In genomic region chr2:217338306-217338916, GRCh38 we compare ENCODE assay signal across 14 cellular contexts.
DNase-seq lines count a peak whose midpoint lies in the region; TF ChIP-seq lines count a peak whose summit lies in the region.
"Had no signal": no experiment of that assay in that cellular context is flagged by ENCODE, and none has a peak within 500 bp of the region (broad histone marks: within the 10 kb centered on the region; RNA-seq: fewer than 3 reads in every experiment).

No MANE protein-coding gene starts in this region.

- no peaks in the 10 kb centered on the region for H3K36me3 Mint-ChIP-seq in CD4-positive, alpha-beta memory T cell

- no peaks in the 10 kb centered on the region for H3K9me3 Mint-ChIP-seq in CD4-positive, alpha-beta memory T cell

- POLR2A ChIA-PET in CD4-positive, alpha-beta memory T cell (lab: Charles Lee; ENCODE audit: partially characterized antibody), result no interaction called here
- POLR2A ChIA-PET in HEK293T (lab: Yijun Ruan, JAX), result no interaction called here

- no peak overlapping the region for H3K4me3 Mint-ChIP-seq in CD4-positive, alpha-beta memory T cell

- H3K4me1 ChIP-seq in left ventricle myocardium inferior (no peaks in the 10 kb centered on the region), right atrium auricular region (no peaks in the 10 kb centered on the region), adrenal gland (replicated peaks in 1 of 2) (peaks cover 0 to 10% of the 10 kb centered on the region in 2 donors)
- H3K4me1 ChIP-seq in CD4-positive, alpha-beta memory T cell (ENCODE audit: insufficient read depth, low read length), result no peaks in the 10 kb centered on the region
- H3K4me1 ChIP-seq: BE2C had no signal

- DNase-seq in left ventricle myocardium inferior (no peak), right atrium auricular region (ENCODE audit: low spot score) (no peak), adrenal gland (no peak), iris pigment epithelial cell (ENCODE audit: low read depth) (peak; percentile 87), ecto neural progenitor cell (ENCODE audit: low spot score) (no peak), occipital lobe (lab: John Stamatoyannopoulos, UW) (no peak), HEK293T (ENCODE audit: extremely low spot score) (no peak)
- no peak for DNase-seq in CD4-positive, alpha-beta memory T cell
- DNase-seq: anterior cingulate cortex, BE2C, NCI-H1092, T-helper 9 cell had no signal

- H3K27ac Mint-ChIP-seq in CD4-positive, alpha-beta memory T cell, result no peak overlapping the region

- no peaks in the 10 kb centered on the region for H3K4me1 Mint-ChIP-seq in CD4-positive, alpha-beta memory T cell

- H3K4me3 ChIP-seq in left ventricle myocardium inferior (no peak overlapping the region), right atrium auricular region (no peak overlapping the region), adrenal gland (no peak overlapping the region)
- H3K4me3 ChIP-seq in CD4-positive, alpha-beta memory T cell (ENCODE audit: low read length in 2 of 2), result no peak overlapping the region
- H3K4me3 ChIP-seq: lung had no signal

- TF ChIP-seq CTCF in left ventricle myocardium inferior (IDR thresholded peaks at IDR 0.05; ENCODE audit: borderline replicate concordance) (no peak), right atrium auricular region (IDR thresholded peaks at IDR 0.05) (no peak), adrenal gland (IDR thresholded peaks at IDR 0.05) (no peak)

- intact Hi-C loops in left ventricle myocardium inferior (cut with micrococcal nuclease) (no loop called here), adrenal gland (cut with DNase I) (no loop called here)
- intact Hi-C loops in CD4-positive, alpha-beta memory T cell (cut with micrococcal nuclease), result no loop called here

- H3K27me3 ChIP-seq in left ventricle myocardium inferior (ENCODE audit: low read depth) (no peaks in the 10 kb centered on the region), right atrium auricular region (no peaks in the 10 kb centered on the region), adrenal gland (no peaks in the 10 kb centered on the region)
- no peaks in the 10 kb centered on the region for H3K27me3 ChIP-seq in CD4-positive, alpha-beta memory T cell (ENCODE audit: insufficient read depth, low read length)
- H3K27me3 ChIP-seq: BE2C had no signal

- CTCF ChIA-PET in CD4-positive, alpha-beta memory T cell (lab: Charles Lee; ENCODE audit: partially characterized antibody), result no interaction called here
- CTCF ChIA-PET in HEK293T (lab: Yijun Ruan, JAX), result interaction anchor here (0.6 to 0.7 kb wide), 2 partner anchors 20 to 369 kb away, joined by 3 read pairs; no protein-coding TSS in a partner anchor

- TF ChIP-seq POLR2A in adrenal gland (IDR thresholded peaks at IDR 0.05), result no peak

- H3K27ac ChIP-seq in left ventricle myocardium inferior (replicated peaks) (peak overlapping the region; percentile 53), right atrium auricular region (no peak overlapping the region), adrenal gland (peak overlapping the region in 3 of 5 donors; percentile 23 to 47 (median 43))
- H3K27ac ChIP-seq in CD4-positive, alpha-beta memory T cell (ENCODE audit: low read depth, low read length), result no peak overlapping the region
- H3K27ac ChIP-seq: HL-60 had no signal

- whole genome bisulfite sequencing in adrenal gland, 4 donors, result 65 to 67% (median 66%) methylated on average over 4 of the region's 4 CpGs

- H3K27me3 Mint-ChIP-seq in CD4-positive, alpha-beta memory T cell, result peaks cover 0 to 2% of the 10 kb centered on the region in 2 donors

- H3K9me3 ChIP-seq in left ventricle myocardium inferior (replicated peaks) (no peaks in the 10 kb centered on the region), right atrium auricular region (no peaks in the 10 kb centered on the region), adrenal gland (replicated peaks in 1 of 3) (no peaks in the 10 kb centered on the region)
- no peaks in the 10 kb centered on the region for H3K9me3 ChIP-seq in CD4-positive, alpha-beta memory T cell (ENCODE audit: control insufficient read depth in 1 of 2, low read length in 2 of 2)
- H3K9me3 ChIP-seq: BE2C had no signal

- H3K36me3 ChIP-seq in left ventricle myocardium inferior (no peaks in the 10 kb centered on the region), right atrium auricular region (no peaks in the 10 kb centered on the region), adrenal gland (replicated peaks in 1 of 2) (no peaks in the 10 kb centered on the region)
- H3K36me3 ChIP-seq in CD4-positive, alpha-beta memory T cell (ENCODE audit: insufficient read depth, low read length), result no peaks in the 10 kb centered on the region
- H3K36me3 ChIP-seq: BE2C had no signal

TF ChIP-seq in HEK293T, 16 proteins besides CTCF, POLR2A, EP300 and RAD21:
- TF ChIP-seq PKNOX1 (IDR thresholded peaks at IDR 0.05) (no peak), ELF4 (IDR thresholded peaks at IDR 0.05) (no peak), ARNT (IDR thresholded peaks at IDR 0.05) (no peak), HDGF (IDR thresholded peaks at IDR 0.05; ENCODE audit: borderline replicate concordance) (no peak), TARDBP (IDR thresholded peaks at IDR 0.05) (no peak), NFRKB (IDR thresholded peaks at IDR 0.05) (no peak), FOXK2 (IDR thresholded peaks at IDR 0.05) (no peak), SP1 (IDR thresholded peaks at IDR 0.05) (no peak), L3MBTL2 (conservative IDR thresholded peaks at IDR 0.05) (no peak), BHLHE40 (IDR thresholded peaks at IDR 0.05; ENCODE audit: borderline replicate concordance) (no peak), SUZ12 (IDR thresholded peaks at IDR 0.05) (no peak), FOXM1 (IDR thresholded peaks at IDR 0.05; ENCODE audit: borderline replicate concordance) (no peak), LEF1 (IDR thresholded peaks at IDR 0.05; ENCODE audit: borderline replicate concordance) (no peak)

Comparison
In these comparisons a context has a peak if more than half of its experiments do, and no peak if none do; other contexts are left out.
1. H3K27ac ChIP-seq: peak in left ventricle myocardium inferior (single experiment) and adrenal gland (3 of 5); none in right atrium auricular region (0 of 2) and CD4-positive, alpha-beta memory T cell (single experiment).